In genomic region chr20:51458751-51459439, GRCh38 we compare ENCODE assay signal across 18 cellular contexts.
"Had no signal": no experiment of that assay in that cellular context is flagged by ENCODE, and none has a peak within 500 bp of the region (broad histone marks: within the 10 kb centered on the region; RNA-seq: fewer than 3 reads in every experiment).

No MANE protein-coding gene starts in this region.

- H3K27me3 ChIP-seq: brain microvascular endothelial cell had no signal

- H3K27me3 Mint-ChIP-seq: activated naive CD8-positive, alpha-beta T cell treated with anti-CD3 and anti-CD28 coated beads for 36 hours had no signal

- H3K27ac Mint-ChIP-seq: activated naive CD8-positive, alpha-beta T cell treated with anti-CD3 and anti-CD28 coated beads for 36 hours; dendritic cell treated with granulocyte-macrophage colony-stimulating factor and Interleukin-4, amounts not matched to agents 40 ng/mL and 50 ng/mL, for 4 days; stimulated activated effector memory CD8-positive, alpha-beta T cell treated with anti-CD3 and anti-CD28 coated beads, Interleukin-12 subunit alpha, Interleukin-12 subunit beta, amount 100 ng/mL, for 72 hours had no signal

- H3K36me3 ChIP-seq: brain microvascular endothelial cell had no signal

- H3K27ac ChIP-seq: brain microvascular endothelial cell had no signal

- H3K9me3 Mint-ChIP-seq: dendritic cell treated with granulocyte-macrophage colony-stimulating factor and Interleukin-4, amounts not matched to agents 40 ng/mL and 50 ng/mL, for 4 days; stimulated activated effector memory CD8-positive, alpha-beta T cell treated with anti-CD3 and anti-CD28 coated beads, Interleukin-12 subunit alpha, Interleukin-12 subunit beta, amount 100 ng/mL, for 72 hours had no signal

- ATAC-seq: left ventricle myocardium superior; sciatic nerve; stimulated activated effector memory CD8-positive, alpha-beta T cell treated with anti-CD3 and anti-CD28 coated beads, Interleukin-12 subunit alpha, Interleukin-12 subunit beta, amount 100 ng/mL, for 72 hours had no signal

- DNase-seq: activated CD4-positive, alpha-beta T cell treated with anti-CD3 and anti-CD28 coated beads, Interleukin-2, amount 50 U/mL, for 48 hours; activated CD4-positive, CD25-positive, alpha-beta regulatory T cell treated with anti-CD3 and anti-CD28 coated beads, Interleukin-2, amount 50 U/mL, for 72 hours; activated CD8-positive, alpha-beta memory T cell treated with anti-CD3 and anti-CD28 coated beads, Interleukin-2, amount 50 U/mL, for 4 hours; activated naive CD8-positive, alpha-beta T cell treated with anti-CD3 and anti-CD28 coated beads for 36 hours; anterior cingulate cortex; brain microvascular endothelial cell; cerebellar nuclear complex; effector memory CD4-positive, alpha-beta T cell; foreskin fibroblast; glutamatergic neuron; kidney glomerular epithelial cell; left ventricle myocardium superior; mesendoderm; stimulated activated CD4-positive, alpha-beta T cell treated with anti-CD3 and anti-CD28 coated beads, Interleukin-1b, Interleukin-23, amount 100 ng/mL, for 48 hours; T-helper 9 cell had no signal

- H3K4me3 Mint-ChIP-seq: activated naive CD8-positive, alpha-beta T cell treated with anti-CD3 and anti-CD28 coated beads for 36 hours; dendritic cell treated with granulocyte-macrophage colony-stimulating factor and Interleukin-4, amounts not matched to agents 40 ng/mL and 50 ng/mL, for 4 days; stimulated activated effector memory CD8-positive, alpha-beta T cell treated with anti-CD3 and anti-CD28 coated beads, Interleukin-12 subunit alpha, Interleukin-12 subunit beta, amount 100 ng/mL, for 72 hours had no signal
